Comparison of ENCODE assay signal across 8 cellular contexts in genomic region chr6:27280540-27281000, GRCh38. TPM values are rescaled to one million over a fixed set of nuclear protein-coding genes. Genes with fewer than 3 reads are reported as not detected.
DNase-seq lines count a peak whose midpoint lies in the region; ATAC-seq, FAIRE-seq and TF ChIP-seq lines count a peak whose summit lies in the region.

No MANE protein-coding gene starts in this region.

- intact Hi-C loops in stomach (cut with DNase I; ENCODE audit: low total_unique reads) = no loop called here

- FAIRE-seq in A204.1 (lab: Jason Lieb, UNC) = peak; percentile 70

- TF ChIP-seq EP300 in stomach (IDR thresholded peaks at IDR 0.05) = no peak

- DNase-seq in GM12864 (ENCODE audit: low read depth) (no peak), RPMI7951 (ENCODE audit: low read depth) (peak; percentile 28), fibroblast of the aortic adventitia (ENCODE audit: low read depth) (peak; percentile 14), stomach (no peak)
- no peak for DNase-seq in central memory CD4-positive, alpha-beta T cell

- 5 to 11% (median 6%) methylated on average over 9 of the region's 9 CpGs for WGBS in stomach, 5 donors

- no peak overlapping the region for H3K27ac ChIP-seq in stomach

- TF ChIP-seq CTCF in GM12864 (IDR thresholded peaks at IDR 0.05; ENCODE audit: low read depth, low read length, missing control alignments) (no peak), fibroblast of the aortic adventitia (IDR thresholded peaks at IDR 0.05; ENCODE audit: insufficient read depth, low read length) (no peak), stomach (IDR thresholded peaks at IDR 0.05) (no peak)

- H3K4me3 ChIP-seq in GM12864 (ENCODE audit: low read depth, low read length) = peak overlapping the region; percentile 53
- peak overlapping the region; percentile 42 for H3K4me3 ChIP-seq in fibroblast of the aortic adventitia (ENCODE audit: low read depth, low read length)
- H3K4me3 ChIP-seq in stomach = no peak overlapping the region

- H3K9me3 ChIP-seq in stomach = peaks cover 0 to 54% (median 41%) of the 10 kb centered on the region in 4 donors

- no peaks in the 10 kb centered on the region for H3K36me3 ChIP-seq in stomach

- ATAC-seq in GM21423 (IDR thresholded peaks at IDR 0.05; ENCODE audit: unreplicated experiment) (no peak), HG03378 (IDR thresholded peaks at IDR 0.05; ENCODE audit: unreplicated experiment) (no peak)

- no peak for TF ChIP-seq POLR2A in stomach (IDR thresholded peaks at IDR 0.05)

- peaks cover 13 to 100% (median 86%) of the 10 kb centered on the region in 3 donors for H3K27me3 ChIP-seq in stomach

- peaks cover 0 to 10% (median 4%) of the 10 kb centered on the region in 4 donors for H3K4me1 ChIP-seq in stomach

RNA-seq across cellular contexts. Expression of gene POM121L2, which starts 31.5 kb away (rescaled TPM):
- total RNA-seq in RPMI7951 (2014; rRNA removed; shearing (Covaris generic)) = 0.12 TPM in 1 of 2 replicates, not detected in the other
- total RNA-seq in fibroblast of the aortic adventitia (ENCODE audit: low replicate concordance) = not detected in 2 replicates
- not detected for total RNA-seq in stomach
- polyA plus RNA-seq in stomach = not detected

RNA-seq across cellular contexts. Expression of gene PRSS16, which starts 33.1 kb away (rescaled TPM):
- total RNA-seq in RPMI7951 (2014; rRNA removed; shearing (Covaris generic)) = 0.36 TPM in 1 of 2 replicates, not detected in the other
- total RNA-seq in fibroblast of the aortic adventitia (ENCODE audit: low replicate concordance) = not detected in 2 replicates
- 10 to 100 TPM in 2 of 5 donors, 1 to 10 TPM in 2, not detected in 1; 2.2 to 36.2 (median 11.3) TPM for total RNA-seq in stomach
- 10 to 100 TPM in 2 of 3 donors, 1 to 10 TPM in 1; 7.4 to 23.7 (median 18.5) TPM for polyA plus RNA-seq in stomach

Comparison
In these comparisons a context has a peak if more than half of its experiments do, and no peak if none do; other contexts are left out.
1. DNase-seq: peak in RPMI7951 (single experiment) and fibroblast of the aortic adventitia (single experiment); none in GM12864 (single experiment), central memory CD4-positive, alpha-beta T cell (single experiment) and stomach (single experiment).
2. H3K4me3 ChIP-seq: peak in GM12864 (single experiment) and fibroblast of the aortic adventitia (single experiment); none in stomach (0 of 4).